In genomic region chr22:19181786-19182471, GRCh38 we compare ENCODE assay signal across 25 cellular contexts. TPM values are rescaled to one million over a fixed set of nuclear protein-coding genes. Genes with fewer than 3 reads are reported as not detected.
DNase-seq lines count a peak whose midpoint lies in the region; ATAC-seq, FAIRE-seq and TF ChIP-seq lines count a peak whose summit lies in the region.
"Had no signal": no experiment of that assay in that cellular context is flagged by ENCODE, and none has a peak within 500 bp of the region (broad histone marks: within the 10 kb centered on the region; RNA-seq: fewer than 3 reads in every experiment).

No MANE protein-coding gene starts in this region.

- TF ChIP-seq EP300 in GM12878 (IDR thresholded peaks at IDR 0.05; ENCODE audit: borderline replicate concordance in 1 of 2, control insufficient read depth in 1 of 2, low read depth in 2 of 2, low read length in 2 of 2): no peak

- peak overlapping the region; percentile 19 for H3K4me2 ChIP-seq in GM12878 (ENCODE audit: control insufficient read depth, insufficient read depth)

- H3K4me3 Mint-ChIP-seq in activated T-cell treated with anti-CD3 and anti-CD28 coated beads, Interleukin-2, amount 50 U/mL, for 24 hours: no peak overlapping the region
- no peak overlapping the region for H3K4me3 Mint-ChIP-seq in stimulated activated naive B cell treated with anti-CD40 and anti-IgM and Interleukin-4, amounts not matched to agents 10 μg/mL and 1 μg/mL and 100 μg/mL, for 72 hours

- no TSS peak for BruUV-seq in GM12878 (replicated peaks; lab: Mats Ljungman, UMichigan)

- peaks cover 9% of the 10 kb centered on the region; the same call in 1 of the 2 replicates for H3K4me1 ChIP-seq in GM12878 (ENCODE audit: control insufficient read depth, insufficient read depth, low read length)

- H3K4me1 Mint-ChIP-seq in activated T-cell treated with anti-CD3 and anti-CD28 coated beads, Interleukin-2, amount 50 U/mL, for 24 hours (ENCODE audit: low read depth): peaks cover 22% of the 10 kb centered on the region
- peaks cover 12 to 33% of the 10 kb centered on the region in 2 donors for H3K4me1 Mint-ChIP-seq in stimulated activated naive B cell treated with anti-CD40 and anti-IgM and Interleukin-4, amounts not matched to agents 10 μg/mL and 1 μg/mL and 100 μg/mL, for 72 hours

- H3K79me2 ChIP-seq in GM12878 (ENCODE audit: control insufficient read depth, insufficient read depth, low read length): peaks cover 9% of the 10 kb centered on the region

- no peak for FAIRE-seq in GM12878 (lab: Jason Lieb, UNC)
- FAIRE-seq: G401.6 had no signal

- H3K9ac ChIP-seq in GM12878 (ENCODE audit: control insufficient read depth, insufficient read depth, low read length): no peak overlapping the region

- no peak for ATAC-seq in GM12878
- ATAC-seq in stimulated activated naive B cell treated with anti-CD40 and anti-IgM and Interleukin-4, amounts not matched to agents 10 μg/mL and 1 μg/mL and 100 μg/mL, for 72 hours (replicated peaks): no peak
- ATAC-seq: activated CD4-positive, CD25-positive, alpha-beta regulatory T cell treated with anti-CD3 and anti-CD28 coated beads, Interleukin-2, amount 50 U/mL, for 24 hours; body of pancreas; gastrocnemius medialis; left ventricle myocardium superior had no signal

- no peak for TF ChIP-seq POLR2A in NB4 (IDR thresholded peaks at IDR 0.05; ENCODE audit: extremely low read depth, insufficient read length)
- TF ChIP-seq POLR2A in GM12878 (IDR thresholded peaks at IDR 0.05; ENCODE audit: low read depth, low read length): no peak

- H4K20me1 ChIP-seq in GM12878 (ENCODE audit: control insufficient read depth, insufficient read depth): no peaks in the 10 kb centered on the region

- H3K9me3 ChIP-seq in GM12878 (replicated peaks; ENCODE audit: control insufficient read depth, insufficient read depth, low read length): no peaks in the 10 kb centered on the region
- H3K9me3 ChIP-seq: body of pancreas, gastrocnemius medialis, prostate gland, vagina had no signal

- H3K27ac ChIP-seq in GM12878 (ENCODE audit: control insufficient read depth, insufficient read depth): no peak overlapping the region
- H3K27ac ChIP-seq: body of pancreas, prostate gland, vagina had no signal

- TF ChIP-seq RAD21 in GM12878 (IDR thresholded peaks at IDR 0.05; ENCODE audit: insufficient read depth, low read depth, low read length): no peak

- intact Hi-C loops in GM12878 (cut with micrococcal nuclease; ENCODE audit: unreplicated experiment): no loop called here

- peaks cover 0 to 1% of the 10 kb centered on the region in 2 experiments; a peak in 1 of 4 replicates for H3K27me3 ChIP-seq in GM12878 (replicated peaks in 1 of 2; ENCODE audit: control insufficient read depth in 2 of 2, insufficient read depth in 2 of 2, low read length in 1 of 2)
- H3K27me3 ChIP-seq: body of pancreas, gastrocnemius medialis, vagina had no signal

- H3K4me3 ChIP-seq in NB4 (ENCODE audit: low read depth, low read length) (no peak overlapping the region), GM12878 (no peak overlapping the region)
- H3K4me3 ChIP-seq: body of pancreas, gastrocnemius medialis, prostate gland, vagina had no signal

- TF ChIP-seq CTCF in NB4 (IDR thresholded peaks at IDR 0.05; ENCODE audit: low read depth, low read length): no peak
- TF ChIP-seq CTCF in GM12878 (IDR thresholded peaks at IDR 0.05 in 2 of 3, conservative IDR thresholded peaks at IDR 0.05 in 1 of 3; ENCODE audit: control insufficient read depth in 2 of 3, extremely low read depth in 1 of 3, insufficient read depth in 1 of 3, low read depth in 3 of 3, low read length in 3 of 3): no peak

- DNase-seq in activated T-cell treated with anti-CD3 and anti-CD28 coated beads, Interleukin-2, amount 50 U/mL, for 24 hours: peak; percentile 37
- no peak for DNase-seq in activated T-cell treated with anti-CD3 and anti-CD28 coated beads for 4 hours
- DNase-seq in NB4 (ENCODE audit: low read depth): peak; percentile 45
- DNase-seq in GM12878 (ENCODE audit: low read depth, low spot score): no peak
- DNase-seq in stimulated activated naive B cell treated with anti-CD40 and anti-IgM and Interleukin-4, amounts not matched to agents 10 μg/mL and 1 μg/mL and 100 μg/mL, for 72 hours: no peak
- no peak for DNase-seq in NCI-H2029 (lab: John Stamatoyannopoulos, UW)
- no peak for DNase-seq in HK-2 (ENCODE audit: unreplicated experiment)
- no peak for DNase-seq in NCI-H2171 (lab: John Stamatoyannopoulos, UW)
- DNase-seq: ACHN; activated effector memory CD4-positive, alpha-beta T cell treated with anti-CD3 and anti-CD28 coated beads, Interleukin-2, amount 50 U/mL, for 16 hours; body of pancreas; gastrocnemius medialis; left ventricle myocardium superior; NCI-H1694 treated with DMSO at 0.1 percent for 48 hours; NCI-H446 treated with DMSO at 0.1 percent for 48 hours; SIG-M5 had no signal

- H2AFZ ChIP-seq in GM12878 (ENCODE audit: control insufficient read depth, low read depth, low read length): no peak overlapping the region

- no peaks in the 10 kb centered on the region for H3K36me3 ChIP-seq in GM12878 (ENCODE audit: control insufficient read depth in 2 of 2, insufficient read depth in 2 of 2, low read length in 1 of 2)
- H3K36me3 ChIP-seq: prostate gland, vagina had no signal

- WGBS in GM12878 (ENCODE audit: insufficient coverage, insufficient replicate concordance, low lambda C conversion rate, missing lambda C conversion rate): 26% methylated on average over 12 of the region's 12 CpGs

- H3K27ac Mint-ChIP-seq in activated T-cell treated with anti-CD3 and anti-CD28 coated beads, Interleukin-2, amount 50 U/mL, for 24 hours: peak overlapping the region; percentile 51
- peak overlapping the region; percentile 79 for H3K27ac Mint-ChIP-seq in stimulated activated naive B cell treated with anti-CD40 and anti-IgM and Interleukin-4, amounts not matched to agents 10 μg/mL and 1 μg/mL and 100 μg/mL, for 72 hours

- SMC1A ChIA-PET in GM12878 (lab: Charles Lee; ENCODE audit: uncharacterized antibody, unreplicated experiment): interaction anchor here (1.0 kb wide), 1 partner anchor 296 kb away, joined by 3 read pairs; no protein-coding TSS in a partner anchor

- RAD21 ChIA-PET in GM12878 (lab: Charles Lee; ENCODE audit: unreplicated experiment): interaction anchor here (1.3 kb wide), 1 partner anchor 14 kb away, joined by 3 read pairs; no protein-coding TSS in a partner anchor

- CTCF ChIA-PET in GM12878 (lab: Yijun Ruan, JAX): interaction anchor here (1.0 to 3.6 kb wide), 3 partner anchors 277 to 298 kb away, joined by 3 to 24 read pairs (median 4); partner anchors contain the start of gene CDC45

- H3K27me3 Mint-ChIP-seq in activated T-cell treated with anti-CD3 and anti-CD28 coated beads, Interleukin-2, amount 50 U/mL, for 24 hours: no peaks in the 10 kb centered on the region
- H3K27me3 Mint-ChIP-seq in stimulated activated naive B cell treated with anti-CD40 and anti-IgM and Interleukin-4, amounts not matched to agents 10 μg/mL and 1 μg/mL and 100 μg/mL, for 72 hours: peaks cover 4 to 6% of the 10 kb centered on the region in 2 donors

- POLR2A ChIA-PET in GM12878 (lab: Charles Lee): no interaction called here

- H3K9me3 Mint-ChIP-seq in activated T-cell treated with anti-CD3 and anti-CD28 coated beads, Interleukin-2, amount 50 U/mL, for 24 hours: no peaks in the 10 kb centered on the region
- no peaks in the 10 kb centered on the region for H3K9me3 Mint-ChIP-seq in stimulated activated naive B cell treated with anti-CD40 and anti-IgM and Interleukin-4, amounts not matched to agents 10 μg/mL and 1 μg/mL and 100 μg/mL, for 72 hours

- peaks cover under 1% of the 10 kb centered on the region for H3K36me3 Mint-ChIP-seq in activated T-cell treated with anti-CD3 and anti-CD28 coated beads, Interleukin-2, amount 50 U/mL, for 24 hours (ENCODE audit: low read depth)
- no peaks in the 10 kb centered on the region for H3K36me3 Mint-ChIP-seq in stimulated activated naive B cell treated with anti-CD40 and anti-IgM and Interleukin-4, amounts not matched to agents 10 μg/mL and 1 μg/mL and 100 μg/mL, for 72 hours

- in situ Hi-C loops in GM12878 (cut with MboI): loop anchor here (5.0 kb wide), 1 partner anchor 110 kb away; the partner anchor contains the start of gene CLTCL1

RNA-seq across cellular contexts. Expression of gene SLC25A1, which starts 3.4 kb away (rescaled TPM):
- total RNA-seq in GM12878 (2013; cell fraction: nucleolus; rRNA removed): 13.4 and 14.8 TPM in 2 replicates
- total RNA-seq in GM12878 (2014; rRNA removed) (64.5 and 75.9 TPM in 2 replicates), GM12878 (2014; rRNA removed; fragmentation: Illumina TruSeq; extraction: Trizol) (18.9 and 20.2 TPM in 2 replicates), GM12878 (2021) (79.0 and 90.6 TPM in 2 replicates)
- polyA plus RNA-seq in GM12878 (2011; ENCODE audit: low read depth): 30.4 TPM
- polyA plus RNA-seq in GM12878 (2011; rRNA removed) (9.9 and 21.2 TPM in 2 replicates), GM12878 (2014; fragmentation: Illumina TruSeq; extraction: Trizol) (10.8 and 27.5 TPM in 2 replicates), GM12878 (2014; fragmentation: Nextera tagmentation; extraction: Ambion mirVana) (1 to 10 TPM; 2.3 to 7.8 TPM), GM12878 (2014; rRNA removed) (59.8 and 67.2 TPM in 2 replicates), GM12878 (2016; fragmentation: Nextera tagmentation; extraction: Ambion mirVana) (10 to 100 TPM; 33.2 to 75.3 TPM)
- polyA plus RNA-seq in GM12878 (2011; cell fraction: cytosol; rRNA removed): 54.7 and 56.4 TPM in 2 replicates
- polyA plus RNA-seq in GM12878 (2011; cell fraction: nucleus; rRNA removed): 41.4 and 46.8 TPM in 2 replicates
- polyA plus RNA-seq in GM12878 (2012): 57.4 and 70.6 TPM in 2 replicates
- 17.8 and 31.0 TPM in 2 replicates for polyA minus RNA-seq in GM12878 (2011; rRNA and poly(A)+ RNA removed)
- 17.1 and 18.1 TPM in 2 replicates for polyA minus RNA-seq in GM12878 (2011; cell fraction: cytosol; rRNA and poly(A)+ RNA removed)
- polyA minus RNA-seq in GM12878 (2011; cell fraction: nucleus; rRNA and poly(A)+ RNA removed): 8.6 and 17.0 TPM in 2 replicates

RNA-seq across cellular contexts. Expression of gene GSC2, which starts 31.8 kb away (rescaled TPM):
- total RNA-seq in GM12878 (2013; cell fraction: nucleolus; rRNA removed): not detected in 2 replicates
- total RNA-seq in GM12878 (2014; rRNA removed): not detected in 2 replicates
- not detected in 2 replicates for total RNA-seq in GM12878 (2014; rRNA removed; fragmentation: Illumina TruSeq; extraction: Trizol)
- total RNA-seq in GM12878 (2021): not detected in 2 replicates
- not detected for polyA plus RNA-seq in GM12878 (2011; ENCODE audit: low read depth)
- not detected in 2 replicates for polyA plus RNA-seq in GM12878 (2011; rRNA removed)
- not detected in 2 replicates for polyA plus RNA-seq in GM12878 (2011; cell fraction: cytosol; rRNA removed)
- polyA plus RNA-seq in GM12878 (2011; cell fraction: nucleus; rRNA removed): not detected in 2 replicates
- not detected in 2 replicates for polyA plus RNA-seq in GM12878 (2012)
- not detected in 2 replicates for polyA plus RNA-seq in GM12878 (2014; fragmentation: Illumina TruSeq; extraction: Trizol)
- polyA plus RNA-seq in GM12878 (2014; fragmentation: Nextera tagmentation; extraction: Ambion mirVana): not detected
- not detected in 2 replicates for polyA plus RNA-seq in GM12878 (2014; rRNA removed)
- polyA plus RNA-seq in GM12878 (2016; fragmentation: Nextera tagmentation; extraction: Ambion mirVana): not detected
- polyA minus RNA-seq in GM12878 (2011; rRNA and poly(A)+ RNA removed): not detected in 2 replicates
- polyA minus RNA-seq in GM12878 (2011; cell fraction: cytosol; rRNA and poly(A)+ RNA removed): not detected in 2 replicates
- polyA minus RNA-seq in GM12878 (2011; cell fraction: nucleus; rRNA and poly(A)+ RNA removed): not detected in 2 replicates
- total RNA-seq: body of pancreas; dermis microvascular lymphatic vessel endothelial cell; epithelial cell of proximal tubule; gastrocnemius medialis; H4; left ventricle myocardium superior; LHCN-M2; T-helper 2 cell treated with Interferon-gamma antibody and Interleukin-4, amounts not matched to agents 100 ng/mL and 5 ng/mL, for 36 hours; vagina had no signal

RNA-seq across cellular contexts. Expression of gene ESS2, which starts 37.5 kb away (rescaled TPM):
- total RNA-seq in GM12878 (2013; cell fraction: nucleolus; rRNA removed): 9.8 and 14.9 TPM in 2 replicates
- total RNA-seq in GM12878 (2014; rRNA removed) (12.5 and 13.5 TPM in 2 replicates), GM12878 (2014; rRNA removed; fragmentation: Illumina TruSeq; extraction: Trizol) (6.0 and 6.4 TPM in 2 replicates), GM12878 (2021) (17.9 and 18.3 TPM in 2 replicates)
- polyA plus RNA-seq in GM12878 (2011; ENCODE audit: low read depth): 4.2 TPM
- polyA plus RNA-seq in GM12878 (2011; rRNA removed) (5.7 and 10.2 TPM in 2 replicates), GM12878 (2014; fragmentation: Illumina TruSeq; extraction: Trizol) (0.89 and 6.3 TPM in 2 replicates), GM12878 (2014; fragmentation: Nextera tagmentation; extraction: Ambion mirVana) (1 to 10 TPM in 1 of 2 experiments, under 1 TPM in 1; 0.14 to 1.0 TPM), GM12878 (2014; rRNA removed) (16.2 and 16.9 TPM in 2 replicates), GM12878 (2016; fragmentation: Nextera tagmentation; extraction: Ambion mirVana) (10 to 100 TPM; 14.2 to 15.0 TPM)
- polyA plus RNA-seq in GM12878 (2011; cell fraction: cytosol; rRNA removed): 12.9 and 18.4 TPM in 2 replicates
- polyA plus RNA-seq in GM12878 (2011; cell fraction: nucleus; rRNA removed): 17.2 and 24.5 TPM in 2 replicates
- polyA plus RNA-seq in GM12878 (2012): 10.5 and 11.6 TPM in 2 replicates
- 2.9 and 7.7 TPM in 2 replicates for polyA minus RNA-seq in GM12878 (2011; rRNA and poly(A)+ RNA removed)
- polyA minus RNA-seq in GM12878 (2011; cell fraction: cytosol; rRNA and poly(A)+ RNA removed): 5.6 TPM in 2 replicates
- 3.7 and 6.9 TPM in 2 replicates for polyA minus RNA-seq in GM12878 (2011; cell fraction: nucleus; rRNA and poly(A)+ RNA removed)

RNA-seq across cellular contexts. Expression of gene TSSK2, which starts 50.8 kb away (rescaled TPM):
- not detected in 2 replicates for total RNA-seq in GM12878 (2013; cell fraction: nucleolus; rRNA removed)
- total RNA-seq in GM12878 (2014; rRNA removed) (0.17 TPM in 1 of 2 replicates, not detected in the other), GM12878 (2014; rRNA removed; fragmentation: Illumina TruSeq; extraction: Trizol) (not detected in 2 replicates), GM12878 (2021) (not detected in 2 replicates)
- polyA plus RNA-seq in GM12878 (2011; ENCODE audit: low read depth): not detected
- polyA plus RNA-seq in GM12878 (2011; rRNA removed) (not detected in 2 replicates), GM12878 (2014; fragmentation: Illumina TruSeq; extraction: Trizol) (0.03 TPM in 1 of 2 replicates, not detected in the other), GM12878 (2014; fragmentation: Nextera tagmentation; extraction: Ambion mirVana) (not detected), GM12878 (2014; rRNA removed) (not detected in 2 replicates), GM12878 (2016; fragmentation: Nextera tagmentation; extraction: Ambion mirVana) (not detected)
- not detected in 2 replicates for polyA plus RNA-seq in GM12878 (2011; cell fraction: cytosol; rRNA removed)
- polyA plus RNA-seq in GM12878 (2011; cell fraction: nucleus; rRNA removed): not detected in 2 replicates
- polyA plus RNA-seq in GM12878 (2012): not detected in 2 replicates
- polyA minus RNA-seq in GM12878 (2011; rRNA and poly(A)+ RNA removed): not detected in 2 replicates
- polyA minus RNA-seq in GM12878 (2011; cell fraction: cytosol; rRNA and poly(A)+ RNA removed): not detected in 2 replicates
- not detected in 2 replicates for polyA minus RNA-seq in GM12878 (2011; cell fraction: nucleus; rRNA and poly(A)+ RNA removed)
- total RNA-seq: dermis microvascular lymphatic vessel endothelial cell; epithelial cell of proximal tubule; H4; left ventricle myocardium superior; LHCN-M2; T-helper 2 cell treated with Interferon-gamma antibody and Interleukin-4, amounts not matched to agents 100 ng/mL and 5 ng/mL, for 36 hours; vagina had no signal

RNA-seq across cellular contexts. Expression of gene DGCR2, which starts 59.7 kb away (rescaled TPM):
- total RNA-seq in GM12878 (2013; cell fraction: nucleolus; rRNA removed): 36.2 and 39.9 TPM in 2 replicates
- total RNA-seq in GM12878 (2014; rRNA removed): 19.5 and 20.7 TPM in 2 replicates
- 7.6 and 10.2 TPM in 2 replicates for total RNA-seq in GM12878 (2014; rRNA removed; fragmentation: Illumina TruSeq; extraction: Trizol)
- total RNA-seq in GM12878 (2021): 25.9 and 27.4 TPM in 2 replicates
- 7.8 TPM for polyA plus RNA-seq in GM12878 (2011; ENCODE audit: low read depth)
- polyA plus RNA-seq in GM12878 (2011; rRNA removed): 7.2 and 14.5 TPM in 2 replicates
- polyA plus RNA-seq in GM12878 (2011; cell fraction: cytosol; rRNA removed): 20.5 and 24.0 TPM in 2 replicates
- 20.9 and 26.4 TPM in 2 replicates for polyA plus RNA-seq in GM12878 (2011; cell fraction: nucleus; rRNA removed)
- polyA plus RNA-seq in GM12878 (2012): 12.1 and 14.4 TPM in 2 replicates
- 12.0 and 14.5 TPM in 2 replicates for polyA plus RNA-seq in GM12878 (2014; fragmentation: Illumina TruSeq; extraction: Trizol)
- under 1 TPM; 0.19 to 0.44 TPM for polyA plus RNA-seq in GM12878 (2014; fragmentation: Nextera tagmentation; extraction: Ambion mirVana)
- 17.5 and 18.7 TPM in 2 replicates for polyA plus RNA-seq in GM12878 (2014; rRNA removed)
- polyA plus RNA-seq in GM12878 (2016; fragmentation: Nextera tagmentation; extraction: Ambion mirVana): 10 to 100 TPM; 24.1 to 28.4 TPM
- polyA minus RNA-seq in GM12878 (2011; rRNA and poly(A)+ RNA removed): 14.9 and 21.1 TPM in 2 replicates
- 8.4 and 8.5 TPM in 2 replicates for polyA minus RNA-seq in GM12878 (2011; cell fraction: cytosol; rRNA and poly(A)+ RNA removed)
- 9.8 and 16.3 TPM in 2 replicates for polyA minus RNA-seq in GM12878 (2011; cell fraction: nucleus; rRNA and poly(A)+ RNA removed)

Comparison
In these comparisons a context has a peak if more than half of its experiments do, and no peak if none do; other contexts are left out.
1. DNase-seq: peak in activated T-cell treated with anti-CD3 and anti-CD28 coated beads, Interleukin-2, amount 50 U/mL, for 24 hours (single experiment) and NB4 (single experiment); none in activated T-cell treated with anti-CD3 and anti-CD28 coated beads for 4 hours (single experiment), GM12878 (single experiment), stimulated activated naive B cell treated with anti-CD40 and anti-IgM and Interleukin-4, amounts not matched to agents 10 μg/mL and 1 μg/mL and 100 μg/mL, for 72 hours (single experiment), NCI-H2029 (single experiment), HK-2 (single experiment) and NCI-H2171 (single experiment).